In genomic region chr6:13201336-13201735, GRCh38 we compare ENCODE assay signal across 8 cellular contexts.
"Had no signal": no experiment of that assay in that cellular context is flagged by ENCODE, and none has a peak within 500 bp of the region (broad histone marks: within the 10 kb centered on the region; RNA-seq: fewer than 3 reads in every experiment).

No MANE protein-coding gene starts in this region.

- H3K4me2 ChIP-seq: GM23338, KMS-11 had no signal

- H3K9ac ChIP-seq: KMS-11 had no signal

- H3K36me3 ChIP-seq: HAP-1 had no signal

- H3K27ac ChIP-seq: HL-60, KMS-11 had no signal

- ATAC-seq: GM23338, HCT116, HepG2 had no signal

- H3K27ac Mint-ChIP-seq: GM23338, HFFc6 had no signal

- H3K9me3 Mint-ChIP-seq: GM23338, HFFc6 had no signal

- H3K4me3 ChIP-seq: GM23338, HAP-1 had no signal

- H2AFZ ChIP-seq: GM23338 had no signal

- H3K4me3 Mint-ChIP-seq: GM23338, HFFc6 had no signal

- H3K4me1 ChIP-seq: HAP-1 had no signal

- H3K9me3 ChIP-seq: HAP-1 had no signal

- DNase-seq: HFFc6, KBM-7 had no signal
